Comparison of ENCODE assay signal across 1 cellular context in the genomic region with DNA sequence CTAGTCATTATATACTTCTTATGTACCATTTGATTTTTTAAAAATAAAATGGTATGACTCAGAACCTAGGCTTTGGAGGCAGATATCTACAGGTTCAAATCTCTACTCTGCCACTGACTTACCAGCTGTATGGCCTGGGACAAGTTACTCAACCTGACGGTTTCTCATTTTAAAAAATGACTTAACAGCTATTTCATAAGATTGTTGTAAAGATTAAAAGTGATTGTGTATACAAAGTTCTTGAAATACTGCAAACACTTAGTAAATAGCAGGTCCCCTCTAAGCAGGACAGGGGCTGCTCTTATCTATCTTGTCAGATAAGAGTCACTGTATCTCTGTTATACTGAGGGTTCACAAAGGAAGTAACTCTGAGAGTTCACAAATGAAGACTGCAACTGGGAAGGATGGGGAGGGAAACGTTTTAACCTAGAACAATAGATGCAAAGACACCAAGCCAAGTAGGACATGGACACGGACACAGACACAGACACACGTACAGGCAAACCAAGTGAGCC.
TF ChIP-seq lines count a peak whose summit lies in the region.

No MANE protein-coding gene starts in this region.

TF ChIP-seq in H1, 55 proteins besides CTCF, POLR2A, EP300 and RAD21:
- no peak for TF ChIP-seq SRF (IDR thresholded peaks at IDR 0.05; ENCODE audit: low read depth, low read length)
- no peak for TF ChIP-seq SIX5 (IDR thresholded peaks at IDR 0.05; ENCODE audit: low read depth, low read length)
- no peak for TF ChIP-seq POLR2AphosphoS5 (IDR thresholded peaks at IDR 0.05; ENCODE audit: low read depth, low read length)
- no peak for TF ChIP-seq FOSL1 (IDR thresholded peaks at IDR 0.05; ENCODE audit: insufficient read depth, low read depth, low read length)
- TF ChIP-seq CHD2 (IDR thresholded peaks at IDR 0.05; ENCODE audit: low read length), result no peak
- TF ChIP-seq JUN (IDR thresholded peaks at IDR 0.05; ENCODE audit: low read depth, low read length), result no peak
- no peak for TF ChIP-seq JUND (IDR thresholded peaks at IDR 0.05; ENCODE audit: low read length)
- TF ChIP-seq YY1 (IDR thresholded peaks at IDR 0.05; ENCODE audit: low read depth, low read length), result no peak
- no peak for TF ChIP-seq KDM5A (IDR thresholded peaks at IDR 0.05; ENCODE audit: low read length)
